ENCODE assay signal across 28 cellular contexts in genomic region chr1:22652457-22652856, GRCh38. TPM values are rescaled to one million over a fixed set of nuclear protein-coding genes. Genes with fewer than 3 reads are reported as not detected.
DNase-seq lines count a peak whose midpoint lies in the region; ATAC-seq and TF ChIP-seq lines count a peak whose summit lies in the region.
"Had no signal": no experiment of that assay in that cellular context is flagged by ENCODE, and none has a peak within 500 bp of the region (broad histone marks: within the 10 kb centered on the region; RNA-seq: fewer than 3 reads in every experiment).

No MANE protein-coding gene starts in this region.

- H3K27ac Mint-ChIP-seq in T-helper 17 cell, result peak overlapping the region; percentile 65
- H3K27ac Mint-ChIP-seq: activated CD8-positive, alpha-beta T cell treated with anti-CD3 and anti-CD28 coated beads, Interleukin-2, amount 10 ng/mL, durations not matched to agents 7 days and 5 days; activated naive CD4-positive, alpha-beta T cell treated with anti-CD3 and anti-CD28 coated beads, Interleukin-2, amount 50 U/mL, for 72 hours; CD8-positive, alpha-beta T cell; naive B cell; T-cell had no signal

- peak; percentile 61 for ATAC-seq in Right ventricle myocardium inferior
- no peak for ATAC-seq in T-helper 17 cell
- ATAC-seq in left ventricle myocardium superior, result peak; percentile 66
- no peak for ATAC-seq in HG02973 (IDR thresholded peaks at IDR 0.05; ENCODE audit: unreplicated experiment)
- ATAC-seq: activated CD8-positive, alpha-beta T cell treated with anti-CD3 and anti-CD28 coated beads, Interleukin-2, amount 10 ng/mL, durations not matched to agents 7 days and 5 days; activated naive CD4-positive, alpha-beta T cell treated with anti-CD3 and anti-CD28 coated beads, Interleukin-2, amount 50 U/mL, for 72 hours; CD8-positive, alpha-beta T cell; Panc1; T-cell had no signal

- in situ Hi-C loops in transverse colon (cut with MboI; ENCODE audit: low pct_ligation_motif_present in 1 of 4, low pct_unique_long_range_greater_than_20kb in 1 of 4, low sequenced_read_pairs in 3 of 4), result no loop called here

- H3K9me3 ChIP-seq in T-helper 17 cell (ENCODE audit: control insufficient read depth, low read length, poor library complexity, severe bottlenecking) (no peaks in the 10 kb centered on the region), transverse colon (no peaks in the 10 kb centered on the region)
- H3K9me3 ChIP-seq: breast epithelium, MG63, stomach, tibial artery had no signal

- no peak for TF ChIP-seq EP300 in transverse colon (IDR thresholded peaks at IDR 0.05; ENCODE audit: low read depth)

- WGBS in transverse colon (ENCODE audit: low coverage in 1 of 2), 2 donors, result 75 to 80% methylated on average over 1 to 3 of the region's 3 CpGs

- H3K36me3 ChIP-seq in transverse colon, result no peaks in the 10 kb centered on the region
- H3K36me3 ChIP-seq: breast epithelium, MG63, stomach, tibial artery had no signal

- H3K4me3 Mint-ChIP-seq in T-helper 17 cell, result no peak overlapping the region
- H3K4me3 Mint-ChIP-seq: activated CD8-positive, alpha-beta T cell treated with anti-CD3 and anti-CD28 coated beads, Interleukin-2, amount 10 ng/mL, durations not matched to agents 7 days and 5 days; CD8-positive, alpha-beta T cell; T-cell had no signal

- TF ChIP-seq POLR2A in transverse colon (IDR thresholded peaks at IDR 0.05), result no peak

- peaks cover 71% of the 10 kb centered on the region for H3K27me3 Mint-ChIP-seq in T-helper 17 cell

- no peak overlapping the region for H3K4me3 ChIP-seq in transverse colon
- H3K4me3 ChIP-seq: MG63 had no signal

- H3K27ac ChIP-seq in transverse colon, result peak overlapping the region in 3 of 4 donors; percentile 8 to 38 (median 22)
- H3K27ac ChIP-seq: breast epithelium, epithelial cell of prostate, tibial artery had no signal

- TF ChIP-seq CTCF in transverse colon (IDR thresholded peaks at IDR 0.05), result no peak

- no peaks in the 10 kb centered on the region for H3K4me1 Mint-ChIP-seq in T-helper 17 cell
- H3K4me1 Mint-ChIP-seq: naive B cell, T-cell had no signal

- DNase-seq in Right ventricle myocardium inferior (ENCODE audit: missing footprints) (no peak), cardiac septum (ENCODE audit: low spot score) (no peak), T-helper 17 cell (no peak), left ventricle myocardium superior (no peak), transverse colon (no peak), NCI-H2029 treated with DMSO at 0.1 percent for 48 hours (lab: John Stamatoyannopoulos, UW) (no peak)
- no peak for DNase-seq in effector CD4-positive, alpha-beta T cell
- DNase-seq: activated CD8-positive, alpha-beta T cell treated with anti-CD3 and anti-CD28 coated beads, Interleukin-2, amount 10 ng/mL, durations not matched to agents 7 days and 5 days; CD8-positive, alpha-beta T cell; DMS 273 treated with DMSO at 0.1 percent for 48 hours; effector CD8-positive, alpha-beta T cell; MG63; naive B cell; NCI-H1436 treated with DMSO at 0.1 percent for 48 hours; NCI-H524; NK-92 treated with Interleukin-12 subunit alpha and Interleukin-12 subunit beta, amount 100 ng/mL, for 24 hours; occipital lobe; SIG-M5; small intestine; stomach; T-cell had no signal

- peaks cover 27% of the 10 kb centered on the region for H3K27me3 ChIP-seq in transverse colon

- intact Hi-C loops in Right ventricle myocardium inferior (cut with DNase I) (no loop called here), cardiac septum (cut with DNase I) (no loop called here), left ventricle myocardium superior (cut with micrococcal nuclease) (no loop called here), transverse colon (cut with DNase I; ENCODE audit: low total_unique reads) (no loop called here)

- peaks cover 3% of the 10 kb centered on the region for H3K36me3 Mint-ChIP-seq in T-helper 17 cell (ENCODE audit: low read depth)
- H3K36me3 Mint-ChIP-seq: activated naive CD4-positive, alpha-beta T cell treated with anti-CD3 and anti-CD28 coated beads, Interleukin-2, amount 50 U/mL, for 72 hours; CD8-positive, alpha-beta T cell; naive B cell; T-cell had no signal

- H3K4me1 ChIP-seq in transverse colon, result no peaks in the 10 kb centered on the region
- H3K4me1 ChIP-seq: breast epithelium, stomach, tibial artery had no signal

RNA-seq across cellular contexts. Expression of gene C1QB, which starts 0.6 kb away (rescaled TPM):
- total RNA-seq in Right ventricle myocardium inferior, result 165 TPM
- total RNA-seq in cardiac septum, result 34.3 TPM
- not detected for total RNA-seq in T-helper 17 cell
- 102 TPM for total RNA-seq in left ventricle myocardium superior
- 100 to 1,000 TPM in 3 of 4 donors, 10 to 100 TPM in 1; 62.9 to 163 (median 118) TPM for total RNA-seq in transverse colon
- total RNA-seq: activated CD8-positive, alpha-beta T cell treated with anti-CD3 and anti-CD28 coated beads, Interleukin-2, amount 10 ng/mL, durations not matched to agents 7 days and 5 days; activated naive CD4-positive, alpha-beta T cell treated with anti-CD3 and anti-CD28 coated beads, Interleukin-2, amount 50 U/mL, for 72 hours; CD8-positive, alpha-beta T cell; HT-29 had no signal

RNA-seq across cellular contexts. Expression of gene C1QC, which starts 9.0 kb away (rescaled TPM):
- 140 TPM for total RNA-seq in Right ventricle myocardium inferior
- 38.6 TPM for total RNA-seq in cardiac septum
- not detected for total RNA-seq in T-helper 17 cell
- total RNA-seq in left ventricle myocardium superior, result 93.5 TPM
- total RNA-seq in transverse colon, result 100 to 1,000 TPM in 1 of 4 donors, 10 to 100 TPM in 3; 21.7 to 106 (median 73.9) TPM
- total RNA-seq: activated CD8-positive, alpha-beta T cell treated with anti-CD3 and anti-CD28 coated beads, Interleukin-2, amount 10 ng/mL, durations not matched to agents 7 days and 5 days; activated naive CD4-positive, alpha-beta T cell treated with anti-CD3 and anti-CD28 coated beads, Interleukin-2, amount 50 U/mL, for 72 hours; CD8-positive, alpha-beta T cell; HT-29 had no signal

RNA-seq across cellular contexts. Expression of gene C1QA, which starts 16.0 kb away (rescaled TPM):
- total RNA-seq in Right ventricle myocardium inferior (124 TPM), cardiac septum (35.1 TPM), T-helper 17 cell (not detected), left ventricle myocardium superior (86.5 TPM), transverse colon (100 to 1,000 TPM in 1 of 4 donors, 10 to 100 TPM in 3; 28.5 to 181 (median 63.0) TPM)
- total RNA-seq: activated CD8-positive, alpha-beta T cell treated with anti-CD3 and anti-CD28 coated beads, Interleukin-2, amount 10 ng/mL, durations not matched to agents 7 days and 5 days; activated naive CD4-positive, alpha-beta T cell treated with anti-CD3 and anti-CD28 coated beads, Interleukin-2, amount 50 U/mL, for 72 hours; CD8-positive, alpha-beta T cell; HT-29 had no signal

RNA-seq across cellular contexts. Expression of gene EPHB2, which starts 58.2 kb away (rescaled TPM):
- 3.5 TPM for total RNA-seq in Right ventricle myocardium inferior
- 0.81 TPM for total RNA-seq in cardiac septum
- under 1 TPM in 1 of 2 donors, not detected in 1; 0.15 TPM for total RNA-seq in T-helper 17 cell
- 2.4 TPM for total RNA-seq in left ventricle myocardium superior
- total RNA-seq in transverse colon, result 100 to 1,000 TPM in 1 of 4 donors, 10 to 100 TPM in 2, 1 to 10 TPM in 1; 3.0 to 152 (median 27.9) TPM
- total RNA-seq: activated CD8-positive, alpha-beta T cell treated with anti-CD3 and anti-CD28 coated beads, Interleukin-2, amount 10 ng/mL, durations not matched to agents 7 days and 5 days; activated naive CD4-positive, alpha-beta T cell treated with anti-CD3 and anti-CD28 coated beads, Interleukin-2, amount 50 U/mL, for 72 hours; CD8-positive, alpha-beta T cell had no signal

Comparison
In these comparisons a context has a peak if more than half of its experiments do, and no peak if none do; other contexts are left out.
1. ATAC-seq: peak in Right ventricle myocardium inferior (single experiment) and left ventricle myocardium superior (single experiment); none in T-helper 17 cell (single experiment) and HG02973 (single experiment).
2. RNA of gene C1QB, which starts 0.6 kb away (total RNA-seq): 165 TPM in Right ventricle myocardium inferior (single experiment), 62.9 to 163 TPM in transverse colon, 102 TPM in left ventricle myocardium superior (single experiment) and 34.3 TPM in cardiac septum (single experiment); not detected in T-helper 17 cell; every median in the first group is over 10 times any median in the second.
3. RNA of gene C1QC, which starts 9.0 kb away (total RNA-seq): 140 TPM in Right ventricle myocardium inferior (single experiment), 93.5 TPM in left ventricle myocardium superior (single experiment), 21.7 to 106 TPM in transverse colon and 38.6 TPM in cardiac septum (single experiment); not detected in T-helper 17 cell; every median in the first group is over 10 times any median in the second.
4. RNA of gene C1QA, which starts 16.0 kb away (total RNA-seq): 124 TPM in Right ventricle myocardium inferior (single experiment), 86.5 TPM in left ventricle myocardium superior (single experiment), 28.5 to 181 TPM in transverse colon and 35.1 TPM in cardiac septum (single experiment); not detected in T-helper 17 cell; every median in the first group is over 10 times any median in the second.